In the genomic region with DNA sequence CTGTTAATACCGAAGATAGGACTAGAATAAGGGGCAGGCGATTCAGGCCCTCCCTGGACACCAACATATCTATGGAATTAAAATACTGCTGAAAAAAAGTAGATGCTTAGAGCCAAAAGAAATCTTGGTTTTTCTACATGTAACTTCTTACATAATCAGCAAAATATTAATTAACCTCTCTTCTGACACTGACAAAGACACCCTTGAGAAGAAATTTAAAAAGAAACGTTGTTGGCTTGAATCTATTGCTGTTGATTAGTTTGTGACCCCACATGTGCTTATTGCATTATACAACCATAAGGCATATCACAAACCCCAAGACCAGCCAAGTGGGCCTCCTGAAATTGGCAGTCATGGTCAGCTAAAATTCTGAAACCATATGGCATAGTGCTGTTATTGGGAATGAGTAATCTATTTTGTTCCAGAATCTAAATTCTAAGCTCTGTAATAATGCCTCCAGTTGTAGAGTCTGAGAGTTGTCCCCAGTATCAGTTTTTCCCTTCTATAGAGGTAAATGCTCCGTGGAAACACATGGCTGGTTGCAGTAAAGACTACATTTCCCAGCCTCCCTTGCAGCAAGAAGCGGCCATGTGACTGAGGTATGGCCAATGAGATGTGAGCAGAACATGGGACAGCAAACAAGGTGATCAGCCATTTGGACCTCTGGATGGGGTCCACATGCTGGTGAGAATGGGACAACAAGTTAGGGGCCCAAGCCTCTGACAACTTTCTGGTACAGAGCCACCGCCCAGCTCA, we compare ENCODE assay signal across 8 cellular contexts. TPM values are rescaled to one million over a fixed set of nuclear protein-coding genes. Genes with fewer than 3 reads are reported as not detected.
A peak's percentile ranks its signal among the peaks of the same experiment; 100 is the strongest.
DNase-seq lines count a peak whose midpoint lies in the region; ATAC-seq and TF ChIP-seq lines count a peak whose summit lies in the region.

No MANE protein-coding gene starts in this region.

- TF ChIP-seq EP300 in sigmoid colon (IDR thresholded peaks at IDR 0.05) = no peak

- H3K27me3 ChIP-seq in BE2C (no peaks in the 10 kb centered on the region), SJCRH30 (0 out of 2 replicates have a peak, but pooled peaks cover 4% of the 10 kb centered on the region), sigmoid colon (no peaks in the 10 kb centered on the region)

- DNase-seq in BE2C (peak; percentile 65), HEK293T (ENCODE audit: extremely low spot score) (peak; percentile 65), SJCRH30 (peak; percentile 73 to 82), retina (peak; percentile 28), sigmoid colon (no peak)
- peak in 1 of 3 experiments; percentile 14 for DNase-seq in effector memory CD8-positive, alpha-beta T cell

- no peaks in the 10 kb centered on the region for H3K36me3 Mint-ChIP-seq in effector memory CD8-positive, alpha-beta T cell (ENCODE audit: insufficient read depth)

- no peak overlapping the region for H3K27ac Mint-ChIP-seq in effector memory CD8-positive, alpha-beta T cell

- H3K27me3 Mint-ChIP-seq in effector memory CD8-positive, alpha-beta T cell = peaks cover under 1% of the 10 kb centered on the region in 2 donors

- H3K9me3 ChIP-seq in BE2C (no peaks in the 10 kb centered on the region), SJCRH30 (replicated peaks) (no peaks in the 10 kb centered on the region), sigmoid colon (no peaks in the 10 kb centered on the region)

- TF ChIP-seq CTCF in BE2C (IDR thresholded peaks at IDR 0.05; ENCODE audit: low read depth, low read length) = no peak
- no peak for TF ChIP-seq CTCF in sigmoid colon (IDR thresholded peaks at IDR 0.05)

- peak; percentile 51 for ATAC-seq in effector memory CD8-positive, alpha-beta T cell (replicated peaks)
- no peak for ATAC-seq in GM18870 (IDR thresholded peaks at IDR 0.05; ENCODE audit: unreplicated experiment)
- no peak for ATAC-seq in GM21576 (IDR thresholded peaks at IDR 0.05; ENCODE audit: unreplicated experiment)

- H3K4me1 Mint-ChIP-seq in effector memory CD8-positive, alpha-beta T cell (ENCODE audit: low read depth in 2 of 2) = peaks cover 8 to 10% of the 10 kb centered on the region in 2 donors

- CTCF ChIA-PET in HEK293T (lab: Yijun Ruan, JAX) = no interaction called here

- 84 to 87% methylated on average over 6 of the region's 6 CpGs for WGBS in sigmoid colon, 2 donors

- 0 out of 2 replicates have a peak, but pooled peaks cover 2% of the 10 kb centered on the region for H3K4me1 ChIP-seq in BE2C
- peaks cover 4% of the 10 kb centered on the region; the same call in 1 of the 2 replicates for H3K4me1 ChIP-seq in SJCRH30
- peaks cover 0 to 8% (median 4%) of the 10 kb centered on the region in 4 donors for H3K4me1 ChIP-seq in sigmoid colon

- no peak overlapping the region for H3K4me3 Mint-ChIP-seq in effector memory CD8-positive, alpha-beta T cell

- no peak for TF ChIP-seq POLR2A in sigmoid colon (IDR thresholded peaks at IDR 0.05)

- POLR2A ChIA-PET in HEK293T (lab: Yijun Ruan, JAX) = no interaction called here

- H3K27ac ChIP-seq in SJCRH30 = no peak overlapping the region
- no peak overlapping the region for H3K27ac ChIP-seq in sigmoid colon

- H3K36me3 ChIP-seq in BE2C (no peaks in the 10 kb centered on the region), SJCRH30 (no peaks in the 10 kb centered on the region), sigmoid colon (no peaks in the 10 kb centered on the region)

- intact Hi-C loops in sigmoid colon (cut with DNase I) = loop anchor here (10.0 kb wide), 1 partner anchor 343 kb away; no protein-coding TSS in a partner anchor

- H3K4me3 ChIP-seq in BE2C (ENCODE audit: low read depth, low read length) = no peak overlapping the region
- H3K4me3 ChIP-seq in SJCRH30 = no peak overlapping the region
- no peak overlapping the region for H3K4me3 ChIP-seq in sigmoid colon

- no peaks in the 10 kb centered on the region for H3K9me3 Mint-ChIP-seq in effector memory CD8-positive, alpha-beta T cell

TF ChIP-seq in HEK293T, 16 proteins besides CTCF, POLR2A, EP300 and RAD21:
- TF ChIP-seq SP1 (IDR thresholded peaks at IDR 0.05) (no peak), CTBP1 (IDR thresholded peaks at IDR 0.05; ENCODE audit: borderline replicate concordance) (no peak), SUZ12 (IDR thresholded peaks at IDR 0.05) (no peak), PKNOX1 (IDR thresholded peaks at IDR 0.05) (no peak), L3MBTL2 (conservative IDR thresholded peaks at IDR 0.05) (no peak; the same call in 1 of the 2 replicates), TARDBP (IDR thresholded peaks at IDR 0.05) (no peak), ELF4 (IDR thresholded peaks at IDR 0.05) (no peak), FOXA1 (IDR thresholded peaks at IDR 0.05) (no peak), FOXK2 (IDR thresholded peaks at IDR 0.05) (no peak), FOXM1 (IDR thresholded peaks at IDR 0.05; ENCODE audit: borderline replicate concordance) (no peak), ZNF384 (IDR thresholded peaks at IDR 0.05) (no peak), LEF1 (IDR thresholded peaks at IDR 0.05; ENCODE audit: borderline replicate concordance) (no peak), ARNT (IDR thresholded peaks at IDR 0.05) (no peak)

RNA-seq across cellular contexts. Expression of gene PTPN1, which starts 42.4 kb away (rescaled TPM):
- 58.1 TPM for polyA plus RNA-seq in BE2C (2012; ENCODE audit: insufficient read depth, insufficient read length, low read depth)
- total RNA-seq in SJCRH30 (2014; rRNA removed; shearing (Covaris generic)) = 64.3 and 72.3 TPM in 2 replicates
- 10 to 100 TPM; 21.6 to 31.2 (median 23.6) TPM for total RNA-seq in sigmoid colon
- 10 to 100 TPM; 14.4 to 41.5 (median 23.6) TPM for polyA plus RNA-seq in sigmoid colon
